8 cellular contexts compared by ENCODE assay signal in the genomic region with DNA sequence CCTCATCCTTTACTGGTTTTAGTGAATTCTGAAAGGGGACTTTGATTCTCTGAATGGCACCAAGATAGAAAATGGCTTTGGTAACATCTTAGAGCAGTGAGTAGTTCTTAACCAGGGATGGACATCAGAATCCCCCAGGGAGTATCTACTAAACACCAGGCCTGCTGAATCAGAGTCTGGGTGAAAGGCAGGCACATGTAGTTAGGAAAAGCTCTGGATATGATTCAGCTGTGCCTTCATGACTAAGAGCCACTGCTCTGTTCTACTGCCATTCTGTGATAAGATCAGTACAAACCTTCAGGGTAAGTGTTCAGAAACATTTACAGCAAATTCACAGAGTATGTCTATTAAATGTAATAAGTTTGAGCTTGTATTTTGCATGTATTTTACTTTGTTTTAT. TPM values are rescaled to one million over a fixed set of nuclear protein-coding genes. Genes with fewer than 3 reads are reported as not detected.
DNase-seq lines count a peak whose midpoint lies in the region; ATAC-seq, FAIRE-seq and TF ChIP-seq lines count a peak whose summit lies in the region.

No MANE protein-coding gene starts in this region.

- no peaks in the 10 kb centered on the region for H3K36me3 ChIP-seq in right atrium auricular region

- no peaks in the 10 kb centered on the region for H3K27me3 ChIP-seq in right atrium auricular region

- H3K4me1 ChIP-seq in right atrium auricular region: peaks cover 0 to 23% of the 10 kb centered on the region in 2 donors

- peak; percentile 86 for DNase-seq in AG08395 (ENCODE audit: low spot score)
- DNase-seq in astrocyte of the cerebellum (ENCODE audit: low read depth): peak; percentile 64
- DNase-seq in right atrium auricular region (ENCODE audit: low spot score): no peak
- DNase-seq in GM12891 (ENCODE audit: insufficient read length, low spot score): no peak
- DNase-seq in stimulated activated CD4-positive, alpha-beta T cell treated with anti-CD3 and anti-CD28 coated beads, Interleukin-4, amount 100 ng/mL, for 24 hours: no peak

- no peak for TF ChIP-seq CTCF in astrocyte of the cerebellum (IDR thresholded peaks at IDR 0.05; ENCODE audit: low read depth, low read length, missing control alignments)
- TF ChIP-seq CTCF in right atrium auricular region (IDR thresholded peaks at IDR 0.05): no peak

- in situ Hi-C loops in astrocyte of the cerebellum (cut with HindIII; ENCODE audit: low sequenced_read_pairs): no loop called here

- no peak for FAIRE-seq in GM12891 (lab: Jason Lieb, UNC)

- H3K27ac ChIP-seq in right atrium auricular region: peak overlapping the region; percentile 15 to 88

- H3K4me3 ChIP-seq in astrocyte of the cerebellum (ENCODE audit: low read depth, low read length): no peak overlapping the region
- no peak overlapping the region for H3K4me3 ChIP-seq in right atrium auricular region

- no peak for TF ChIP-seq POLR2A in GM12891 (IDR thresholded peaks at IDR 0.05; ENCODE audit: low read depth, low read length)

- ATAC-seq in HG02610 (IDR thresholded peaks at IDR 0.05; ENCODE audit: unreplicated experiment): peak; percentile 42
- no peak for ATAC-seq in HG02588 (IDR thresholded peaks at IDR 0.05; ENCODE audit: unreplicated experiment)
- ATAC-seq in GM18873 (IDR thresholded peaks at IDR 0.05; ENCODE audit: low FRiP score, unreplicated experiment): no peak

- no peaks in the 10 kb centered on the region for H3K9me3 ChIP-seq in right atrium auricular region

TF ChIP-seq in GM12891, 5 proteins besides CTCF, POLR2A, EP300 and RAD21:
- TF ChIP-seq PAX5 (IDR thresholded peaks at IDR 0.05; ENCODE audit: insufficient read depth, low read length, severe bottlenecking) (no peak), POLR2AphosphoS5 (IDR thresholded peaks at IDR 0.05; ENCODE audit: low read depth, low read length) (no peak), SPI1 (IDR thresholded peaks at IDR 0.05; ENCODE audit: low read depth, low read length) (no peak), TAF1 (IDR thresholded peaks at IDR 0.05; ENCODE audit: low read depth, low read length) (no peak), POU2F2 (IDR thresholded peaks at IDR 0.05; ENCODE audit: low read depth, low read length) (no peak)
TF ChIP-seq in GM12891: peak in this region for 0.

RNA-seq across cellular contexts. Expression of a gene that starts 46.2 kb away (rescaled TPM):
- total RNA-seq in right atrium auricular region: 10 to 100 TPM; 17.7 to 31.1 TPM
- 47.2 TPM for polyA plus RNA-seq in GM12891 (2012; ENCODE audit: low read depth, missing spikeins)

Comparison
In these comparisons a context has a peak if more than half of its experiments do, and no peak if none do; other contexts are left out.
1. DNase-seq: peak in AG08395 (single experiment) and astrocyte of the cerebellum (single experiment); none in right atrium auricular region (single experiment), GM12891 (single experiment) and stimulated activated CD4-positive, alpha-beta T cell treated with anti-CD3 and anti-CD28 coated beads, Interleukin-4, amount 100 ng/mL, for 24 hours (single experiment).